Comparison of ENCODE assay signal across 25 cellular contexts in the genomic region with DNA sequence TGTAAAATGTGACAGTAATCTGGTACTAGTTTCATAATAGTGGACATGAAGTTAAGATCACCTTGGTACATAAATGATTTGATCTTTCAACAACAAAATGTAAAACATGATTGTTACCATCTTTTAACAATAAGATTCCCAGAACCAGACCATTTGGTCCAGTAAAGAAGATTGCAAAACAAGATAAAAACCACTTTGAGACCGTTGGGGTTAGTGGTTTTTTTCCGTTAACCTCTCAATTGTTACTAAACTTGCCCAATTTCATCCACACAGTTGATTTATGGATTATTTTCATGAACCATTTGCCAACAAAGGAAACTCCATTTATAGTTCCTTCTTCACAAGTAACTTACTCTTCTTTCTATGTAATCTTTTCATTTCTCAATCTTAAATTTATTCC. TPM values are rescaled to one million over a fixed set of nuclear protein-coding genes. Genes with fewer than 3 reads are reported as not detected.
A peak's percentile ranks its signal among the peaks of the same experiment; 100 is the strongest.
DNase-seq lines count a peak whose midpoint lies in the region; ATAC-seq lines count a peak whose summit lies in the region.
"Had no signal": no experiment of that assay in that cellular context is flagged by ENCODE, and none has a peak within 500 bp of the region (broad histone marks: within the 10 kb centered on the region; RNA-seq: fewer than 3 reads in every experiment).

No MANE protein-coding gene starts in this region.

- H3K27me3 Mint-ChIP-seq in activated naive CD8-positive, alpha-beta T cell treated with anti-CD3 and anti-CD28 coated beads, Interleukin-2, amount 50 U/mL, for 24 hours = peaks cover 13% of the 10 kb centered on the region
- H3K27me3 Mint-ChIP-seq in activated naive CD8-positive, alpha-beta T cell treated with anti-CD3 and anti-CD28 coated beads for 36 hours = peaks cover 22% of the 10 kb centered on the region

- H3K36me3 ChIP-seq in adipocyte (ENCODE audit: control insufficient read depth, insufficient read depth, low read length, severe bottlenecking) (no peaks in the 10 kb centered on the region), H7 (replicated peaks; ENCODE audit: control insufficient read depth, insufficient read depth, low read length) (no peaks in the 10 kb centered on the region)
- H3K36me3 ChIP-seq: suprapubic skin, uterus had no signal

- H3K27ac Mint-ChIP-seq in activated naive CD8-positive, alpha-beta T cell treated with anti-CD3 and anti-CD28 coated beads, Interleukin-2, amount 50 U/mL, for 24 hours = peak overlapping the region; percentile 50
- no peak overlapping the region for H3K27ac Mint-ChIP-seq in activated naive CD8-positive, alpha-beta T cell treated with anti-CD3 and anti-CD28 coated beads for 36 hours
- peak overlapping the region; percentile 72 for H3K27ac Mint-ChIP-seq in stimulated activated effector memory CD8-positive, alpha-beta T cell treated with anti-CD3 and anti-CD28 coated beads, Interleukin-12 subunit alpha, Interleukin-12 subunit beta, amount 100 ng/mL, for 72 hours
- H3K27ac Mint-ChIP-seq: activated naive CD4-positive, alpha-beta T cell treated with anti-CD3 and anti-CD28 coated beads, Interleukin-2, amount 50 U/mL, for 24 hours; CD4-positive, CD25-positive, alpha-beta regulatory T cell had no signal

- peak overlapping the region; percentile 19 for H3K9ac ChIP-seq in adipocyte (ENCODE audit: low read length)
- H3K9ac ChIP-seq: KMS-11 had no signal

- H3K27me3 ChIP-seq in adipocyte (replicated peaks; ENCODE audit: control insufficient read depth, insufficient read depth, low read length) (no peaks in the 10 kb centered on the region), H7 (ENCODE audit: control insufficient read depth, insufficient read depth, low read length) (no peaks in the 10 kb centered on the region)
- H3K27me3 ChIP-seq: suprapubic skin, uterus had no signal

- no peak overlapping the region for H3K4me3 ChIP-seq in adipocyte (ENCODE audit: low read length)
- H3K4me3 ChIP-seq in H7 (ENCODE audit: insufficient read depth, low read depth, low read length) = no peak overlapping the region
- H3K4me3 ChIP-seq: suprapubic skin, uterus had no signal

- no peak for ATAC-seq in activated naive CD8-positive, alpha-beta T cell treated with anti-CD3 and anti-CD28 coated beads, Interleukin-2, amount 50 U/mL, for 24 hours
- no peak for ATAC-seq in stimulated activated effector memory CD8-positive, alpha-beta T cell treated with anti-CD3 and anti-CD28 coated beads, Interleukin-12 subunit alpha, Interleukin-12 subunit beta, amount 100 ng/mL, for 72 hours
- ATAC-seq in GM21390 (IDR thresholded peaks at IDR 0.05; ENCODE audit: unreplicated experiment) (no peak), Right ventricle myocardium superior (ENCODE audit: poor library complexity) (no peak)
- ATAC-seq: activated T-cell treated with anti-CD3 and anti-CD28 coated beads, Interleukin-2, amount 50 U/mL, for 4 hours; left ventricle myocardium superior; sciatic nerve had no signal

- H3K9me3 ChIP-seq in adipocyte (ENCODE audit: control insufficient read depth, low read length) = no peaks in the 10 kb centered on the region
- H3K9me3 ChIP-seq: suprapubic skin, uterus had no signal

- H3K9me3 Mint-ChIP-seq in activated naive CD8-positive, alpha-beta T cell treated with anti-CD3 and anti-CD28 coated beads, Interleukin-2, amount 50 U/mL, for 24 hours = no peaks in the 10 kb centered on the region
- no peaks in the 10 kb centered on the region for H3K9me3 Mint-ChIP-seq in activated naive CD8-positive, alpha-beta T cell treated with anti-CD3 and anti-CD28 coated beads for 36 hours
- H3K9me3 Mint-ChIP-seq in stimulated activated effector memory CD8-positive, alpha-beta T cell treated with anti-CD3 and anti-CD28 coated beads, Interleukin-12 subunit alpha, Interleukin-12 subunit beta, amount 100 ng/mL, for 72 hours = no peaks in the 10 kb centered on the region
- H3K9me3 Mint-ChIP-seq: activated naive CD4-positive, alpha-beta T cell treated with anti-CD3 and anti-CD28 coated beads, Interleukin-2, amount 50 U/mL, for 24 hours; activated T-cell treated with anti-CD3 and anti-CD28 coated beads, Interleukin-2, amount 50 U/mL, for 4 hours; neural crest cell had no signal

- no peak for DNase-seq in activated naive CD8-positive, alpha-beta T cell treated with anti-CD3 and anti-CD28 coated beads, Interleukin-2, amount 50 U/mL, for 24 hours
- DNase-seq in activated naive CD8-positive, alpha-beta T cell treated with anti-CD3 and anti-CD28 coated beads for 36 hours = no peak
- DNase-seq in NOMO-1 treated with dmso at 0.1 percent for 144 hours (lab: John Stamatoyannopoulos, UW; ENCODE audit: unreplicated experiment) = peak; percentile 61
- DNase-seq in adipocyte (ENCODE audit: low read depth) = no peak
- no peak for DNase-seq in stimulated activated effector memory CD8-positive, alpha-beta T cell treated with anti-CD3 and anti-CD28 coated beads, Interleukin-12 subunit alpha, Interleukin-12 subunit beta, amount 100 ng/mL, for 72 hours (ENCODE audit: low spot score in 2 of 2)
- DNase-seq in H7 = no peak
- DNase-seq in Right ventricle myocardium superior = no peak
- DNase-seq: activated CD4-positive, CD25-positive, alpha-beta regulatory T cell; activated T-cell treated with anti-CD3 and anti-CD28 coated beads, Interleukin-2, amount 50 U/mL, for 4 hours; CD4-positive, CD25-positive, alpha-beta regulatory T cell; cerebellar nuclear complex; DMS 273 treated with DMSO at 0.1 percent for 48 hours; hippocampal formation; left ventricle myocardium superior; NCI-H1092 treated with DMSO at 0.1 percent for 48 hours; NCI-H2081; NCI-H345; NCI-H82; uterus had no signal

- no peak overlapping the region for H3K4me3 Mint-ChIP-seq in activated naive CD8-positive, alpha-beta T cell treated with anti-CD3 and anti-CD28 coated beads, Interleukin-2, amount 50 U/mL, for 24 hours
- no peak overlapping the region for H3K4me3 Mint-ChIP-seq in activated naive CD8-positive, alpha-beta T cell treated with anti-CD3 and anti-CD28 coated beads for 36 hours
- H3K4me3 Mint-ChIP-seq in stimulated activated effector memory CD8-positive, alpha-beta T cell treated with anti-CD3 and anti-CD28 coated beads, Interleukin-12 subunit alpha, Interleukin-12 subunit beta, amount 100 ng/mL, for 72 hours = no peak overlapping the region
- H3K4me3 Mint-ChIP-seq: activated naive CD4-positive, alpha-beta T cell treated with anti-CD3 and anti-CD28 coated beads, Interleukin-2, amount 50 U/mL, for 24 hours; activated T-cell treated with anti-CD3 and anti-CD28 coated beads, Interleukin-2, amount 50 U/mL, for 4 hours; CD4-positive, CD25-positive, alpha-beta regulatory T cell; neural crest cell had no signal

- intact Hi-C loops in Right ventricle myocardium superior (cut with DNase I) = no loop called here

- H3K4me1 Mint-ChIP-seq in activated naive CD8-positive, alpha-beta T cell treated with anti-CD3 and anti-CD28 coated beads, Interleukin-2, amount 50 U/mL, for 24 hours = peaks cover 28% of the 10 kb centered on the region
- H3K4me1 Mint-ChIP-seq in activated naive CD8-positive, alpha-beta T cell treated with anti-CD3 and anti-CD28 coated beads for 36 hours = peaks cover 11% of the 10 kb centered on the region
- peaks cover 32% of the 10 kb centered on the region for H3K4me1 Mint-ChIP-seq in stimulated activated effector memory CD8-positive, alpha-beta T cell treated with anti-CD3 and anti-CD28 coated beads, Interleukin-12 subunit alpha, Interleukin-12 subunit beta, amount 100 ng/mL, for 72 hours
- H3K4me1 Mint-ChIP-seq: activated naive CD4-positive, alpha-beta T cell treated with anti-CD3 and anti-CD28 coated beads, Interleukin-2, amount 50 U/mL, for 24 hours; neural crest cell had no signal

- peaks cover 14% of the 10 kb centered on the region for H3K4me1 ChIP-seq in adipocyte (ENCODE audit: control insufficient read depth, insufficient read depth, low read length)
- H3K4me1 ChIP-seq: suprapubic skin, uterus had no signal

- peaks cover 6% of the 10 kb centered on the region for H3K36me3 Mint-ChIP-seq in activated naive CD8-positive, alpha-beta T cell treated with anti-CD3 and anti-CD28 coated beads, Interleukin-2, amount 50 U/mL, for 24 hours (ENCODE audit: low read depth)
- H3K36me3 Mint-ChIP-seq in activated naive CD8-positive, alpha-beta T cell treated with anti-CD3 and anti-CD28 coated beads for 36 hours = peaks cover 4% of the 10 kb centered on the region
- peaks cover 25% of the 10 kb centered on the region for H3K36me3 Mint-ChIP-seq in stimulated activated effector memory CD8-positive, alpha-beta T cell treated with anti-CD3 and anti-CD28 coated beads, Interleukin-12 subunit alpha, Interleukin-12 subunit beta, amount 100 ng/mL, for 72 hours
- H3K36me3 Mint-ChIP-seq: activated naive CD4-positive, alpha-beta T cell treated with anti-CD3 and anti-CD28 coated beads, Interleukin-2, amount 50 U/mL, for 24 hours; CD4-positive, CD25-positive, alpha-beta regulatory T cell had no signal

RNA-seq across cellular contexts. Expression of gene ATP8B4, which starts 53.8 kb away (rescaled TPM):
- total RNA-seq in activated naive CD8-positive, alpha-beta T cell treated with anti-CD3 and anti-CD28 coated beads for 36 hours = 1 to 10 TPM; 3.4 to 3.5 TPM
- total RNA-seq in H7 (2014; rRNA removed; shearing (Covaris generic)) = not detected in 2 replicates
- total RNA-seq in Right ventricle myocardium superior = 3.6 TPM
- total RNA-seq: neural crest cell had no signal
